Comparison of ENCODE assay signal across 23 cellular contexts in the genomic region with DNA sequence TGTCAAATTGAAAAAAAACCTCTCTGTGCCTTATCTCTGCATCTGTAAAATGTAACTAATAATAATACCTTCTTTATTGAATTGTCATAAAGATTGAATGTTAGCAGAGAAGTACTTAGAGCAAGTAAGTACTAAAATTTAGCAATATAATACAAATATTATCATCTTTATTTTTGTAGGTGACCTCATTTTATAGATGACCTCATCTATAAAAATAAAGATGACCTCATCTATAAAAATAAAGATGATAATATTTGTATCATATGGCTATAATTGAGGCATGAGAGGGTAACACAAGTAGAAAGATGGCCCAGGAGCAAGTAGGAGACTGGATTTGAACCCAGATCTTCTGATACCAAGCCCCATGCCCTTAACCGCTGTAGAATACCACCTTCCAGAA.
"Had no signal": no experiment of that assay in that cellular context is flagged by ENCODE, and none has a peak within 500 bp of the region (broad histone marks: within the 10 kb centered on the region; RNA-seq: fewer than 3 reads in every experiment).

No MANE protein-coding gene starts in this region.

- H3K4me3 ChIP-seq: left ventricle myocardium inferior, lung, mucosa of descending colon, right atrium auricular region, skin epidermis, stomach, testis, thyroid gland, transverse colon, upper lobe of left lung had no signal

- H3K9me3 ChIP-seq: left ventricle myocardium inferior, mucosa of descending colon, right atrium auricular region, stomach, testis, thyroid gland, transverse colon, upper lobe of left lung had no signal

- DNase-seq: hypothalamus; immature natural killer cell; islet precursor cell; left ventricle myocardium inferior; midbrain; naive thymus-derived CD4-positive, alpha-beta T cell; nucleus accumbens; stimulated activated CD4-positive, alpha-beta T cell treated with anti-CD3 and anti-CD28 coated beads, Interleukin-12 subunit alpha, Interleukin-12 subunit beta, amount 100 ng/mL, for 4 hours; stimulated activated CD4-positive, alpha-beta T cell treated with anti-CD3 and anti-CD28 coated beads, Interleukin-15, amount 100 ng/mL, for 24 hours; stimulated activated CD4-positive, alpha-beta T cell treated with anti-CD3 and anti-CD28 coated beads, Interleukin-2, amount 100 ng/mL, for 24 hours; stimulated activated CD4-positive, alpha-beta T cell treated with anti-CD3 and anti-CD28 coated beads, Interleukin-4, amount 100 ng/mL, for 1 hour; stimulated activated naive B cell treated with anti-CD40 and anti-IgM and Interleukin-4, amounts not matched to agents 10 μg/mL and 1 μg/mL and 100 μg/mL, for 72 hours; stimulated activated naive CD8-positive, alpha-beta T cell treated with anti-CD3 and anti-CD28 coated beads, Interleukin-15, Interleukin-2, amounts not matched to agents 100 U/mL and 50 U/mL, for 24 hours; stomach; testis; thyroid gland; transverse colon; upper lobe of left lung had no signal

- H3K36me3 ChIP-seq: left ventricle myocardium inferior, right atrium auricular region, stomach, thyroid gland, transverse colon, upper lobe of left lung had no signal

- H3K27me3 ChIP-seq: right atrium auricular region, stomach, testis, thyroid gland, transverse colon, upper lobe of left lung had no signal

- H3K4me1 ChIP-seq: left ventricle myocardium inferior, right atrium auricular region, stomach, testis had no signal

- ATAC-seq: naive thymus-derived CD4-positive, alpha-beta T cell; sciatic nerve; stimulated activated naive B cell treated with anti-CD40 and anti-IgM and Interleukin-4, amounts not matched to agents 10 μg/mL and 1 μg/mL and 100 μg/mL, for 72 hours; stimulated activated naive CD8-positive, alpha-beta T cell treated with anti-CD3 and anti-CD28 coated beads, Interleukin-15, Interleukin-2, amounts not matched to agents 100 U/mL and 50 U/mL, for 24 hours had no signal

- H3K27ac ChIP-seq: left ventricle myocardium inferior, right atrium auricular region, skin epidermis, stomach, testis, thyroid gland, transverse colon, upper lobe of left lung had no signal
